12 cellular contexts compared by ENCODE assay signal in genomic region chr2:74908763-74909444, GRCh38. TPM values are rescaled to one million over a fixed set of nuclear protein-coding genes. Genes with fewer than 3 reads are reported as not detected.
A peak's percentile ranks its signal among the peaks of the same experiment; 100 is the strongest.
DNase-seq lines count a peak whose midpoint lies in the region; ATAC-seq and TF ChIP-seq lines count a peak whose summit lies in the region.
"Had no signal": no experiment of that assay in that cellular context is flagged by ENCODE, and none has a peak within 500 bp of the region (broad histone marks: within the 10 kb centered on the region; RNA-seq: fewer than 3 reads in every experiment).

No MANE protein-coding gene starts in this region.

- peak; percentile 95 for ATAC-seq in left colon
- no peak for ATAC-seq in HG02798 (IDR thresholded peaks at IDR 0.05; ENCODE audit: poor library complexity, unreplicated experiment)
- no peak for ATAC-seq in HG03097 (IDR thresholded peaks at IDR 0.05; ENCODE audit: low FRiP score, unreplicated experiment)

- WGBS in suprapubic skin, result 45% methylated on average over 17 of the region's 30 CpGs

- peak; percentile 30 for DNase-seq in NCI-H82 (lab: John Stamatoyannopoulos, UW)
- DNase-seq in NCI-H82 treated with DMSO at 0.1 percent for 48 hours (lab: John Stamatoyannopoulos, UW; ENCODE audit: unreplicated experiment), result no peak
- DNase-seq in adipocyte (ENCODE audit: low read depth), result no peak
- DNase-seq in left colon, result peak; percentile 74 to 81
- no peak for DNase-seq in suprapubic skin (ENCODE audit: low spot score in 2 of 2)
- no peak for DNase-seq in NCI-H1417 treated with DMSO at 0.1 percent for 48 hours (lab: John Stamatoyannopoulos, UW)
- DNase-seq: kidney glomerular epithelial cell, posterior cingulate gyrus, T-helper 2 cell had no signal

- H3K4me1 ChIP-seq in adipocyte (ENCODE audit: control insufficient read depth, insufficient read depth, low read length) (peaks cover 4% of the 10 kb centered on the region), suprapubic skin (peaks cover 8% of the 10 kb centered on the region)

- H3K4me3 ChIP-seq in adipocyte (ENCODE audit: low read length) (peak overlapping the region; percentile 69), suprapubic skin (peak overlapping the region; percentile 14)

- peak overlapping the region; percentile 17 for H3K9ac ChIP-seq in adipocyte (ENCODE audit: low read length)
- H3K9ac ChIP-seq: KMS-11 had no signal

- no peak for TF ChIP-seq EP300 in suprapubic skin (IDR thresholded peaks at IDR 0.05)

- no peak overlapping the region for H3K27ac ChIP-seq in suprapubic skin
- H3K27ac ChIP-seq: KMS-11 had no signal

- H3K36me3 ChIP-seq in adipocyte (ENCODE audit: control insufficient read depth, insufficient read depth, low read length, severe bottlenecking) (peaks cover 3% of the 10 kb centered on the region), suprapubic skin (no peaks in the 10 kb centered on the region)

- intact Hi-C loops in left colon (cut with DNase I, micrococcal nuclease), result no loop called here

- TF ChIP-seq POLR2A in suprapubic skin (IDR thresholded peaks at IDR 0.05), result no peak

- no peaks in the 10 kb centered on the region for H3K9me3 ChIP-seq in adipocyte (ENCODE audit: control insufficient read depth, low read length)
- no peaks in the 10 kb centered on the region for H3K9me3 ChIP-seq in suprapubic skin

- peaks cover 8% of the 10 kb centered on the region for H3K27me3 ChIP-seq in adipocyte (replicated peaks; ENCODE audit: control insufficient read depth, insufficient read depth, low read length)
- peaks cover 18% of the 10 kb centered on the region for H3K27me3 ChIP-seq in suprapubic skin

- TF ChIP-seq CTCF in suprapubic skin (IDR thresholded peaks at IDR 0.05), result no peak

RNA-seq across cellular contexts. Expression of gene POLE4, which starts 49.5 kb away (rescaled TPM):
- total RNA-seq in left colon (10 to 100 TPM; 64.9 to 68.3 TPM), suprapubic skin (10 to 100 TPM in 3 of 4 donors, 1 to 10 TPM in 1; 5.7 to 20.0 (median 13.8) TPM)

Comparison
In these comparisons a context has a peak if more than half of its experiments do, and no peak if none do; other contexts are left out.
1. DNase-seq: peak in NCI-H82 (single experiment) and left colon (2 of 2); none in NCI-H82 treated with DMSO at 0.1 percent for 48 hours (single experiment), adipocyte (single experiment), suprapubic skin (0 of 2) and NCI-H1417 treated with DMSO at 0.1 percent for 48 hours (single experiment).